ENCODE assay signal across 23 cellular contexts in genomic region chr5:169004551-169004950, GRCh38.
DNase-seq lines count a peak whose midpoint lies in the region; ATAC-seq lines count a peak whose summit lies in the region.
"Had no signal": no experiment of that assay in that cellular context is flagged by ENCODE, and none has a peak within 500 bp of the region (broad histone marks: within the 10 kb centered on the region; RNA-seq: fewer than 3 reads in every experiment).

No MANE protein-coding gene starts in this region.

- H4K12ac ChIP-seq in trophoblast cell (ENCODE audit: low read depth, low read length): no peak overlapping the region

- H3K36me3 ChIP-seq in trophoblast cell (ENCODE audit: control insufficient read depth in 1 of 2, insufficient read depth in 2 of 2, low read length in 2 of 2): no peaks in the 10 kb centered on the region
- H3K36me3 ChIP-seq: left lung had no signal

- H3K79me1 ChIP-seq in trophoblast cell (ENCODE audit: low read length): no peaks in the 10 kb centered on the region

- no peak overlapping the region for H3K9ac ChIP-seq in trophoblast cell (ENCODE audit: low read length)

- no peak overlapping the region for H3K4ac ChIP-seq in trophoblast cell (ENCODE audit: low read depth, low read length)

- no peak overlapping the region for H3K4me3 ChIP-seq in trophoblast cell (ENCODE audit: low read depth, low read length)
- H3K4me3 ChIP-seq: left lung had no signal

- no peaks in the 10 kb centered on the region for H3K27me3 ChIP-seq in trophoblast cell (ENCODE audit: insufficient read depth, low read length)
- H3K27me3 ChIP-seq: left lung had no signal

- DNase-seq in EL (peak; percentile 37), amniotic epithelial cell (ENCODE audit: low read depth) (peak; percentile 15), glomerular visceral epithelial cell (ENCODE audit: extremely low spot score) (peak; percentile 15), trophoblast cell (peak in 1 of 2 donors; percentile 38), NCI-H524 treated with DMSO at 0.1 percent for 48 hours (lab: John Stamatoyannopoulos, UW) (no peak), DMS 273 treated with DMSO at 0.1 percent for 48 hours (lab: John Stamatoyannopoulos, UW) (no peak)
- DNase-seq in activated CD8-positive, alpha-beta T cell treated with anti-CD3 and anti-CD28 coated beads, Interleukin-2, amount 10 ng/mL, durations not matched to agents 7 days and 5 days: no peak
- DNase-seq: activated CD4-positive, alpha-beta T cell treated with anti-CD3 and anti-CD28 coated beads for 36 hours; activated naive CD8-positive, alpha-beta T cell treated with anti-CD3 and anti-CD28 coated beads, Interleukin-2, amount 10 ng/mL, durations not matched to agents 7 days and 5 days; central memory CD4-positive, alpha-beta T cell; effector CD4-positive, alpha-beta T cell; IMR-90; left lung; NCI-H1417; NCI-H2171; NCI-H69; OCI-M1; stimulated activated CD4-positive, alpha-beta T cell treated with anti-CD3 and anti-CD28 coated beads, Interleukin-15, amount 100 ng/mL, for 24 hours; T-cell had no signal

- CTCF ChIA-PET in activated CD8-positive, alpha-beta T cell treated with anti-CD3 and anti-CD28 coated beads, Interleukin-2, amount 10 ng/mL, durations not matched to agents 7 days and 5 days (lab: Charles Lee): no interaction called here

- ATAC-seq in activated CD8-positive, alpha-beta T cell treated with anti-CD3 and anti-CD28 coated beads, Interleukin-2, amount 10 ng/mL, durations not matched to agents 7 days and 5 days: no peak
- no peak for ATAC-seq in GM21825 (IDR thresholded peaks at IDR 0.05; ENCODE audit: unreplicated experiment)
- ATAC-seq: activated CD4-positive, alpha-beta T cell treated with anti-CD3 and anti-CD28 coated beads for 36 hours; activated T-helper 17 cell treated with anti-CD3 and anti-CD28 coated beads, Interleukin-2, amount 50 U/mL, for 72 hours; esophagus mucosa; left lung; T-cell had no signal

- H3K9me3 ChIP-seq in trophoblast cell (ENCODE audit: insufficient read depth, low read depth, low read length): no peaks in the 10 kb centered on the region
- H3K9me3 ChIP-seq: left lung had no signal

- no peaks in the 10 kb centered on the region for H3K9me3 Mint-ChIP-seq in activated CD8-positive, alpha-beta T cell treated with anti-CD3 and anti-CD28 coated beads, Interleukin-2, amount 10 ng/mL, durations not matched to agents 7 days and 5 days (ENCODE audit: insufficient read depth)
- H3K9me3 Mint-ChIP-seq: activated naive CD8-positive, alpha-beta T cell treated with anti-CD3 and anti-CD28 coated beads, Interleukin-2, amount 10 ng/mL, durations not matched to agents 7 days and 5 days; activated T-helper 17 cell treated with anti-CD3 and anti-CD28 coated beads, Interleukin-2, amount 50 U/mL, for 72 hours; T-cell had no signal

- no peaks in the 10 kb centered on the region for H3K4me1 Mint-ChIP-seq in activated CD8-positive, alpha-beta T cell treated with anti-CD3 and anti-CD28 coated beads, Interleukin-2, amount 10 ng/mL, durations not matched to agents 7 days and 5 days (ENCODE audit: low read depth)
- H3K4me1 Mint-ChIP-seq: activated CD4-positive, alpha-beta T cell treated with anti-CD3 and anti-CD28 coated beads for 36 hours; activated naive CD8-positive, alpha-beta T cell treated with anti-CD3 and anti-CD28 coated beads, Interleukin-2, amount 10 ng/mL, durations not matched to agents 7 days and 5 days; activated T-helper 17 cell treated with anti-CD3 and anti-CD28 coated beads, Interleukin-2, amount 50 U/mL, for 72 hours; CD14-positive monocyte; T-cell had no signal

- H2BK12ac ChIP-seq in trophoblast cell (ENCODE audit: low read length): no peak overlapping the region

- H3K4me3 Mint-ChIP-seq in activated CD8-positive, alpha-beta T cell treated with anti-CD3 and anti-CD28 coated beads, Interleukin-2, amount 10 ng/mL, durations not matched to agents 7 days and 5 days: no peak overlapping the region
- H3K4me3 Mint-ChIP-seq: activated CD4-positive, alpha-beta T cell treated with anti-CD3 and anti-CD28 coated beads for 36 hours; activated naive CD8-positive, alpha-beta T cell treated with anti-CD3 and anti-CD28 coated beads, Interleukin-2, amount 10 ng/mL, durations not matched to agents 7 days and 5 days; activated T-helper 17 cell treated with anti-CD3 and anti-CD28 coated beads, Interleukin-2, amount 50 U/mL, for 72 hours; CD14-positive monocyte; T-cell had no signal

- H2BK5ac ChIP-seq in trophoblast cell (ENCODE audit: low read depth, low read length, poor library complexity): no peak overlapping the region

- no peaks in the 10 kb centered on the region for H3K36me3 Mint-ChIP-seq in activated CD8-positive, alpha-beta T cell treated with anti-CD3 and anti-CD28 coated beads, Interleukin-2, amount 10 ng/mL, durations not matched to agents 7 days and 5 days (ENCODE audit: low read depth)
- H3K36me3 Mint-ChIP-seq: activated naive CD8-positive, alpha-beta T cell treated with anti-CD3 and anti-CD28 coated beads, Interleukin-2, amount 10 ng/mL, durations not matched to agents 7 days and 5 days; CD14-positive monocyte; T-cell had no signal

- H2AK5ac ChIP-seq in trophoblast cell (ENCODE audit: low read length): no peak overlapping the region

- no peak overlapping the region for H2AFZ ChIP-seq in trophoblast cell (ENCODE audit: insufficient read depth, low read length, poor library complexity)

- no peak overlapping the region for H3K14ac ChIP-seq in trophoblast cell (ENCODE audit: low read length)

- H3K27ac ChIP-seq in trophoblast cell (ENCODE audit: low read depth, low read length): no peak overlapping the region
- H3K27ac ChIP-seq: left lung had no signal

- H3K4me2 ChIP-seq in trophoblast cell (ENCODE audit: low read length): no peak overlapping the region

- no peak overlapping the region for H3K23ac ChIP-seq in trophoblast cell (ENCODE audit: low read length)

- H4K91ac ChIP-seq in trophoblast cell (ENCODE audit: low read depth, low read length): no peak overlapping the region

- no peaks in the 10 kb centered on the region for H3K79me2 ChIP-seq in trophoblast cell (ENCODE audit: control insufficient read depth, insufficient read depth, low read length, poor library complexity)

- no peak overlapping the region for H3K18ac ChIP-seq in trophoblast cell (ENCODE audit: low read length)

- H2BK120ac ChIP-seq in trophoblast cell (ENCODE audit: insufficient read depth, low read length, poor library complexity): peak overlapping the region; percentile 44

- no peak overlapping the region for H4K8ac ChIP-seq in trophoblast cell (ENCODE audit: low read depth, low read length)

- POLR2A ChIA-PET in activated CD8-positive, alpha-beta T cell treated with anti-CD3 and anti-CD28 coated beads, Interleukin-2, amount 10 ng/mL, durations not matched to agents 7 days and 5 days (lab: Charles Lee): no interaction called here

- WGBS in trophoblast cell (ENCODE audit: extremely low coverage, insufficient coverage, insufficient read length): no CpG with 5 or more reads among the region's 4 CpGs

- no peak overlapping the region for H3K27ac Mint-ChIP-seq in activated CD8-positive, alpha-beta T cell treated with anti-CD3 and anti-CD28 coated beads, Interleukin-2, amount 10 ng/mL, durations not matched to agents 7 days and 5 days
- H3K27ac Mint-ChIP-seq: activated CD4-positive, alpha-beta T cell treated with anti-CD3 and anti-CD28 coated beads for 36 hours; activated naive CD8-positive, alpha-beta T cell treated with anti-CD3 and anti-CD28 coated beads, Interleukin-2, amount 10 ng/mL, durations not matched to agents 7 days and 5 days; activated T-helper 17 cell treated with anti-CD3 and anti-CD28 coated beads, Interleukin-2, amount 50 U/mL, for 72 hours; CD14-positive monocyte; T-cell had no signal

- peaks cover 6% of the 10 kb centered on the region for H3K27me3 Mint-ChIP-seq in activated CD8-positive, alpha-beta T cell treated with anti-CD3 and anti-CD28 coated beads, Interleukin-2, amount 10 ng/mL, durations not matched to agents 7 days and 5 days (ENCODE audit: low read depth)

- peaks cover 10% of the 10 kb centered on the region in 2 experiments for H3K4me1 ChIP-seq in trophoblast cell (ENCODE audit: control insufficient read depth in 1 of 2, insufficient read depth in 2 of 2, low read length in 2 of 2)
- H3K4me1 ChIP-seq: left lung had no signal

Comparison
In these comparisons a context has a peak if more than half of its experiments do, and no peak if none do; other contexts are left out.
1. DNase-seq: peak in EL (single experiment), amniotic epithelial cell (single experiment) and glomerular visceral epithelial cell (single experiment); none in activated CD8-positive, alpha-beta T cell treated with anti-CD3 and anti-CD28 coated beads, Interleukin-2, amount 10 ng/mL, durations not matched to agents 7 days and 5 days (single experiment), NCI-H524 treated with DMSO at 0.1 percent for 48 hours (single experiment) and DMS 273 treated with DMSO at 0.1 percent for 48 hours (single experiment).